Comparison of ENCODE assay signal across 14 cellular contexts in genomic region chr4:8593268-8594096, GRCh38. TPM values are rescaled to one million over a fixed set of nuclear protein-coding genes. Genes with fewer than 3 reads are reported as not detected.
DNase-seq lines count a peak whose midpoint lies in the region; ATAC-seq, FAIRE-seq and TF ChIP-seq lines count a peak whose summit lies in the region.
"Had no signal": no experiment of that assay in that cellular context is flagged by ENCODE, and none has a peak within 500 bp of the region (broad histone marks: within the 10 kb centered on the region; RNA-seq: fewer than 3 reads in every experiment).

No MANE protein-coding gene starts in this region.

- TF ChIP-seq EP300 in ovary (IDR thresholded peaks at IDR 0.05): no peak

- H4K20me1 ChIP-seq in PC-3 (ENCODE audit: low read length) (no peaks in the 10 kb centered on the region), hepatocyte (ENCODE audit: insufficient read depth, poor library complexity, severe bottlenecking) (peaks cover 5% of the 10 kb centered on the region)

- H3K27me3 ChIP-seq in BJ (ENCODE audit: control insufficient read depth, insufficient read depth, low read length) (peaks cover 5% of the 10 kb centered on the region), PC-3 (ENCODE audit: low read length) (no peaks in the 10 kb centered on the region), hepatocyte (peaks cover 23% of the 10 kb centered on the region), ovary (no peaks in the 10 kb centered on the region)

- peak overlapping the region; percentile 70 for H2AFZ ChIP-seq in PC-3 (ENCODE audit: low read length)
- H2AFZ ChIP-seq in hepatocyte: no peak overlapping the region

- WGBS in hepatocyte (ENCODE audit: low lambda C conversion rate, missing lambda C conversion rate): 36% methylated on average over 20 of the region's 24 CpGs
- WGBS in ovary, 3 donors: 5 to 14% (median 9%) methylated on average over 24 of the region's 24 CpGs

- H3K79me2 ChIP-seq in PC-3 (ENCODE audit: low read length) (peaks cover 21% of the 10 kb centered on the region; the same call in 1 of the 2 replicates), hepatocyte (peaks cover 2% of the 10 kb centered on the region)

- TF ChIP-seq CTCF in BJ (IDR thresholded peaks at IDR 0.05; ENCODE audit: insufficient read depth, low read depth, low read length): no peak
- TF ChIP-seq CTCF in PC-3 (conservative IDR thresholded peaks at IDR 0.05; ENCODE audit: low read depth, low read length): no peak
- no peak for TF ChIP-seq CTCF in hepatocyte (IDR thresholded peaks at IDR 0.05; ENCODE audit: poor library complexity)
- no peak for TF ChIP-seq CTCF in ovary (IDR thresholded peaks at IDR 0.05)
- TF ChIP-seq CTCF in RWPE1 (conservative IDR thresholded peaks at IDR 0.05; ENCODE audit: low read depth): no peak

- H3K4me3 ChIP-seq in BJ (ENCODE audit: low read depth, low read length) (peak overlapping the region; percentile 77), PC-3 (ENCODE audit: low read length) (peak overlapping the region; percentile 76), hepatocyte (peak overlapping the region; percentile 51), ovary (peak overlapping the region; percentile 45)

- peak; percentile 16 for ATAC-seq in PC-3
- ATAC-seq: activated CD4-positive, alpha-beta T cell treated with anti-CD3 and anti-CD28 coated beads for 36 hours had no signal

- POLR2A ChIA-PET in BJ (lab: Charles Lee): interaction anchor here (0.7 kb wide), 1 partner anchor 26 kb away, joined by 6 read pairs; no protein-coding TSS in a partner anchor
- POLR2A ChIA-PET in PC-3 (lab: Charles Lee; ENCODE audit: unreplicated experiment): no interaction called here
- POLR2A ChIA-PET in RWPE1 (lab: Yijun Ruan, JAX; ENCODE audit: low non-redundant PET): no interaction called here

- CTCF ChIA-PET in BJ (lab: Yijun Ruan, JAX) (interaction anchor here (0.6 to 6.3 kb wide), 11 partner anchors 10 to 135 kb away, joined by 3 to 108 read pairs (median 3); no protein-coding TSS in a partner anchor), PC-3 (lab: Charles Lee) (no interaction called here), RWPE1 (lab: Yijun Ruan, JAX) (interaction anchor here (2.0 kb wide), 1 partner anchor 125 kb away, joined by 6 read pairs; no protein-coding TSS in a partner anchor)

- H3K27ac ChIP-seq in PC-3 (ENCODE audit: low read length) (no peak overlapping the region), hepatocyte (no peak overlapping the region), ovary (peak overlapping the region; percentile 83 to 87), RWPE1 (no peak overlapping the region)

- H3K9me3 ChIP-seq in PC-3 (ENCODE audit: low read length): no peaks in the 10 kb centered on the region
- H3K9me3 ChIP-seq in hepatocyte (ENCODE audit: low read depth): no peaks in the 10 kb centered on the region
- no peaks in the 10 kb centered on the region for H3K9me3 ChIP-seq in ovary

- H3K36me3 ChIP-seq in BJ (ENCODE audit: control insufficient read depth, insufficient read depth, low read length): peaks cover 7% of the 10 kb centered on the region
- no peaks in the 10 kb centered on the region for H3K36me3 ChIP-seq in PC-3 (ENCODE audit: low read depth, low read length)
- no peaks in the 10 kb centered on the region for H3K36me3 ChIP-seq in hepatocyte (replicated peaks; ENCODE audit: insufficient read depth, low read depth)
- H3K36me3 ChIP-seq in ovary: no peaks in the 10 kb centered on the region

- H3K4me2 ChIP-seq in PC-3 (ENCODE audit: low read length): peak overlapping the region; percentile 86
- H3K4me2 ChIP-seq in hepatocyte: peak overlapping the region; percentile 82

- intact Hi-C loops in PC-3 (cut with micrococcal nuclease) (loop anchor here (1.0 to 5.0 kb wide), 2 partner anchors 46 to 125 kb away; no protein-coding TSS in a partner anchor), ovary (cut with DNase I) (loop anchor here in 3 of 4 donors (1.0 to 2.0 kb wide), 3 partner anchors 121 to 125 kb away; no protein-coding TSS in a partner anchor)

- H3K9me2 ChIP-seq in PC-3 (replicated peaks; ENCODE audit: low read length) (no peaks in the 10 kb centered on the region), hepatocyte (replicated peaks; ENCODE audit: insufficient read depth) (no peaks in the 10 kb centered on the region)

- BruUV-seq in PC-3 (replicated peaks; lab: Mats Ljungman, UMichigan): TSS peak; percentile 37

- TF ChIP-seq POLR2A in ovary (IDR thresholded peaks at IDR 0.05): no peak

- peaks cover 7% of the 10 kb centered on the region; the same call in 1 of the 2 replicates for H3K4me1 ChIP-seq in PC-3 (ENCODE audit: insufficient read depth, low read length)
- H3K4me1 ChIP-seq in hepatocyte (ENCODE audit: insufficient read depth): peaks cover 25% of the 10 kb centered on the region
- H3K4me1 ChIP-seq in ovary (ENCODE audit: insufficient read depth): peaks cover 30% of the 10 kb centered on the region

- H3F3A ChIP-seq in PC-3 (ENCODE audit: low read length, unreplicated experiment): no peaks in the 10 kb centered on the region

- DNase-seq in BJ (ENCODE audit: low read depth): no peak
- no peak for DNase-seq in PC-3
- no peak for DNase-seq in hepatocyte (ENCODE audit: low spot score)
- DNase-seq in ovary: peak; percentile 52 to 70 (median 62)
- DNase-seq in urothelium cell line (ENCODE audit: low spot score): no peak
- no peak for DNase-seq in kidney glomerular epithelial cell (lab: John Stamatoyannopoulos, UW)
- no peak for DNase-seq in germinal center (ENCODE audit: low spot score)
- no peak for DNase-seq in RWPE1 (ENCODE audit: low spot score)
- DNase-seq: immature natural killer cell, NCI-H1105, NCI-H526 treated with DMSO at 0.1 percent for 48 hours had no signal

- peak overlapping the region; percentile 58 for H3K9ac ChIP-seq in PC-3 (ENCODE audit: low read length)

- FAIRE-seq in urothelium cell line (lab: Jason Lieb, UNC): no peak

RNA-seq across cellular contexts. Expression of gene CPZ, which starts 0.9 kb away (rescaled TPM):
- polyA plus RNA-seq in BJ (2011; rRNA removed) (30.2 and 70.9 TPM in 2 replicates), hepatocyte (113 and 148 TPM in 2 replicates), ovary (100 to 1,000 TPM in 1 of 2 donors, 10 to 100 TPM in 1; 51.0 to 170 TPM)
- 7.8 and 8.4 TPM in 2 replicates for polyA minus RNA-seq in BJ (2011; rRNA and poly(A)+ RNA removed)
- total RNA-seq in PC-3 (2014; rRNA removed) (21.7 and 27.9 TPM in 2 replicates), hepatocyte (25.3 and 34.8 TPM in 2 replicates), ovary (100 to 1,000 TPM in 4 of 7 donors, 10 to 100 TPM in 3; 55.9 to 212 (median 129) TPM)
- total RNA-seq: activated CD4-positive, alpha-beta T cell treated with anti-CD3 and anti-CD28 coated beads for 36 hours; CD4-positive, CD25-positive, alpha-beta regulatory T cell; neural crest cell had no signal
- polyA plus RNA-seq: CD4-positive, CD25-positive, alpha-beta regulatory T cell; immature natural killer cell had no signal

RNA-seq across cellular contexts. Expression of gene GPR78, which starts 13.3 kb away (rescaled TPM):
- 0.43 and 0.82 TPM in 2 replicates for polyA plus RNA-seq in BJ (2011; rRNA removed)
- 0.93 and 1.4 TPM in 2 replicates for polyA minus RNA-seq in BJ (2011; rRNA and poly(A)+ RNA removed)
- total RNA-seq in PC-3 (2014; rRNA removed): 2.0 and 2.4 TPM in 2 replicates
- total RNA-seq in hepatocyte: 0.36 and 1.0 TPM in 2 replicates
- polyA plus RNA-seq in hepatocyte: 0.28 and 0.57 TPM in 2 replicates
- 10 to 100 TPM in 1 of 7 donors, 1 to 10 TPM in 6; 1.0 to 14.7 (median 6.5) TPM for total RNA-seq in ovary
- polyA plus RNA-seq in ovary: 1 to 10 TPM; 1.6 to 5.4 TPM
- total RNA-seq: activated CD4-positive, alpha-beta T cell treated with anti-CD3 and anti-CD28 coated beads for 36 hours; CD4-positive, CD25-positive, alpha-beta regulatory T cell; neural crest cell had no signal
- polyA plus RNA-seq: CD4-positive, CD25-positive, alpha-beta regulatory T cell; immature natural killer cell had no signal

Comparison
In these comparisons a context has a peak if more than half of its experiments do, and no peak if none do; other contexts are left out.
1. DNase-seq: peak in ovary (5 of 5); none in BJ (single experiment), PC-3 (single experiment), hepatocyte (single experiment), urothelium cell line (single experiment), kidney glomerular epithelial cell (single experiment), germinal center (single experiment) and RWPE1 (single experiment).
2. H3K27ac ChIP-seq: peak in ovary (2 of 2); none in PC-3 (single experiment), hepatocyte (single experiment) and RWPE1 (single experiment).
3. Peak in every context shown above with its lines, with median percentiles within 50 percentile points of each other: H3K4me3 ChIP-seq.